ENCODE assay signal across 25 cellular contexts in the genomic region with DNA sequence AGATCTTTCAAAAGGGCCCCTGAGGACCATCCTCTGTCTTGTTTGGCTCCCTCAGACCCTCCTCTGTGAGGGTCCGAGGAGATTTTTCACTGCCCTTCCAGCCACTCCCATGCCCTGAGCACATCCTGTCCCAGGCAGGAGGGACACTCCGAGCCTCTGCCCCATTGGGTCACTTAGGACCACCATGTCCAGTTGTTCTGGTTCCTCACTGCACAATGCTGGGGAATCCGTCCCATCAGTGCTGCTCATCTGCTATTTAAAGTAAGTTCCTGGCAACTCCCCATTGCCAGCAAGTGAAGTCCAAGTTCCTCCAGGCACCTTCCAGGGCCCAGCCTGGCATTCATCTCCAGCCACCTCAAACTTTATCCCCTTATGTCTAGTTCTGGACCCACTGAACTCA.
"Had no signal": no experiment of that assay in that cellular context is flagged by ENCODE, and none has a peak within 500 bp of the region (broad histone marks: within the 10 kb centered on the region; RNA-seq: fewer than 3 reads in every experiment).

No MANE protein-coding gene starts in this region.

- H3K27me3 ChIP-seq: colonic mucosa, tibial nerve, upper lobe of right lung had no signal

- H3K9me3 ChIP-seq: colonic mucosa, esophagus squamous epithelium, left lung, lower lobe of right lung, sigmoid colon, thoracic aorta, upper lobe of right lung, uterus had no signal

- H3K4me3 ChIP-seq: colonic mucosa, esophagus squamous epithelium, left lung, lower lobe of right lung, sigmoid colon, skin epidermis, spleen, thoracic aorta, tibial nerve, upper lobe of right lung, uterus had no signal

- H3K36me3 ChIP-seq: colonic mucosa, esophagus squamous epithelium, left lung, lower lobe of right lung, sigmoid colon, spleen, thoracic aorta, tibial nerve, upper lobe of right lung, uterus had no signal

- H3K4me1 ChIP-seq: colonic mucosa, esophagus squamous epithelium, left lung, lower lobe of right lung, parathyroid adenoma, sigmoid colon, spleen, tibial nerve, upper lobe of right lung, uterus had no signal

- H3K27ac Mint-ChIP-seq: dendritic cell treated with granulocyte-macrophage colony-stimulating factor and Interleukin-4, amounts not matched to agents 40 ng/mL and 50 ng/mL, for 4 days; immature natural killer cell; natural killer cell; progenitor cell of endocrine pancreas; stimulated activated naive B cell treated with anti-CD40 and anti-IgM and Interleukin-4, amounts not matched to agents 10 μg/mL and 1 μg/mL and 100 μg/mL, for 72 hours; stimulated activated naive CD8-positive, alpha-beta T cell treated with anti-CD3 and anti-CD28 coated beads, Interleukin-15, Interleukin-2, amounts not matched to agents 100 ng/mL and 50 ng/mL, for 24 hours had no signal

- H3K27ac ChIP-seq: colonic mucosa, esophagus squamous epithelium, left lung, lower lobe of right lung, parathyroid adenoma, sigmoid colon, skin epidermis, spleen, thoracic aorta, tibial nerve, upper lobe of right lung, uterus had no signal

- H3K36me3 Mint-ChIP-seq: immature natural killer cell; natural killer cell; stimulated activated naive B cell treated with anti-CD40 and anti-IgM and Interleukin-4, amounts not matched to agents 10 μg/mL and 1 μg/mL and 100 μg/mL, for 72 hours had no signal

- H3K4me1 Mint-ChIP-seq: central memory CD8-positive, alpha-beta T cell; immature natural killer cell; natural killer cell; stimulated activated naive B cell treated with anti-CD40 and anti-IgM and Interleukin-4, amounts not matched to agents 10 μg/mL and 1 μg/mL and 100 μg/mL, for 72 hours had no signal

- ATAC-seq: left lung; lower lobe of right lung; natural killer cell; stimulated activated naive B cell treated with anti-CD40 and anti-IgM and Interleukin-4, amounts not matched to agents 10 μg/mL and 1 μg/mL and 100 μg/mL, for 72 hours; upper lobe of right lung had no signal

- H3K4me3 Mint-ChIP-seq: central memory CD8-positive, alpha-beta T cell; dendritic cell treated with granulocyte-macrophage colony-stimulating factor and Interleukin-4, amounts not matched to agents 40 ng/mL and 50 ng/mL, for 4 days; immature natural killer cell; natural killer cell; stimulated activated naive B cell treated with anti-CD40 and anti-IgM and Interleukin-4, amounts not matched to agents 10 μg/mL and 1 μg/mL and 100 μg/mL, for 72 hours; stimulated activated naive CD8-positive, alpha-beta T cell treated with anti-CD3 and anti-CD28 coated beads, Interleukin-15, Interleukin-2, amounts not matched to agents 100 ng/mL and 50 ng/mL, for 24 hours had no signal

- DNase-seq: colonic mucosa; effector memory CD4-positive, alpha-beta T cell; esophagus squamous epithelium; foreskin melanocyte; hypothalamus; immature natural killer cell; left lung; lower lobe of right lung; natural killer cell; occipital lobe; right cardiac atrium; sigmoid colon; spleen; stimulated activated CD4-positive, alpha-beta T cell treated with anti-CD3 and anti-CD28 coated beads, Interleukin-4, amount 100 ng/mL, for 4 hours; stimulated activated naive B cell treated with anti-CD40 and anti-IgM and Interleukin-4, amounts not matched to agents 10 μg/mL and 1 μg/mL and 100 μg/mL, for 72 hours; upper lobe of right lung; uterus had no signal

- H3K9me3 Mint-ChIP-seq: dendritic cell treated with granulocyte-macrophage colony-stimulating factor and Interleukin-4, amounts not matched to agents 40 ng/mL and 50 ng/mL, for 4 days; immature natural killer cell; natural killer cell; stimulated activated naive CD8-positive, alpha-beta T cell treated with anti-CD3 and anti-CD28 coated beads, Interleukin-15, Interleukin-2, amounts not matched to agents 100 ng/mL and 50 ng/mL, for 24 hours had no signal
